In genomic region chr2:42975358-42975717, GRCh38 we compare ENCODE assay signal across 8 cellular contexts.
A peak's percentile ranks its signal among the peaks of the same experiment; 100 is the strongest.
DNase-seq lines count a peak whose midpoint lies in the region; ATAC-seq and TF ChIP-seq lines count a peak whose summit lies in the region.

No MANE protein-coding gene starts in this region.

- ATAC-seq in aorta (ENCODE audit: low FRiP score): peak; percentile 33

- intact Hi-C loops in aorta (cut with DNase I): loop anchor here (2.0 to 10.0 kb wide), 3 partner anchors 52 to 509 kb away; no protein-coding TSS in a partner anchor

- H3K27me3 Mint-ChIP-seq in nephron progenitor cell (ENCODE audit: low read depth, poor library complexity): peaks cover 7% of the 10 kb centered on the region

- TF ChIP-seq CTCF in epithelial cell of proximal tubule (conservative IDR thresholded peaks at IDR 0.05; ENCODE audit: low read depth, low read length): no peak
- TF ChIP-seq CTCF in nephron progenitor cell (IDR thresholded peaks at IDR 0.05): no peak

- no peaks in the 10 kb centered on the region for H3K36me3 Mint-ChIP-seq in nephron progenitor cell (ENCODE audit: low read depth)

- no peaks in the 10 kb centered on the region for H3K9me3 ChIP-seq in aorta (ENCODE audit: control insufficient read depth, low read length)

- H3K4me3 ChIP-seq in epithelial cell of proximal tubule (ENCODE audit: low read depth, low read length) (peak overlapping the region; percentile 41), aorta (ENCODE audit: low read length in 2 of 2) (peak overlapping the region in 1 of 2 donors; percentile 53)

- H3K27ac Mint-ChIP-seq in nephron progenitor cell: no peak overlapping the region

- H3K27me3 ChIP-seq in aorta (ENCODE audit: control insufficient read depth in 1 of 2, insufficient read depth in 2 of 2, low read length in 1 of 2): no peaks in the 10 kb centered on the region

- WGBS in aorta, 2 donors: 5 to 8% methylated on average over 13 of the region's 13 CpGs

- peak; percentile 16 for DNase-seq in activated T-cell treated with anti-CD3 and anti-CD28 coated beads, Interleukin-2, amount 50 U/mL, for 1 hour
- no peak for DNase-seq in activated T-cell treated with anti-CD3 and anti-CD28 coated beads for 4 hours
- no peak for DNase-seq in epithelial cell of proximal tubule (ENCODE audit: low read depth)
- no peak for DNase-seq in nephron progenitor cell
- DNase-seq in aorta: peak in 1 of 2 donors; percentile 74
- DNase-seq in D341Med (ENCODE audit: low spot score): no peak
- no peak for DNase-seq in NCI-H774 (lab: John Stamatoyannopoulos, UW)
- no peak for DNase-seq in GM19240 (ENCODE audit: insufficient read length, low spot score)

- H3K4me1 Mint-ChIP-seq in nephron progenitor cell: peaks cover 66% of the 10 kb centered on the region

- H3K36me3 ChIP-seq in aorta (ENCODE audit: control insufficient read depth in 1 of 2, insufficient read depth in 2 of 2, low read length in 1 of 2): no peaks in the 10 kb centered on the region

- H3K4me3 Mint-ChIP-seq in nephron progenitor cell: peak overlapping the region; percentile 66

- H3K4me1 ChIP-seq in aorta (ENCODE audit: control insufficient read depth in 1 of 2, insufficient read depth in 2 of 2, low read length in 2 of 2): no peaks in the 10 kb centered on the region

- H3K9me3 Mint-ChIP-seq in nephron progenitor cell: peaks cover 8% of the 10 kb centered on the region

- H3K27ac ChIP-seq in aorta (ENCODE audit: low read depth in 1 of 2, low read length in 2 of 2): no peak overlapping the region
